ENCODE assay signal across 1 cellular context in genomic region chr7:2738110-2738509, GRCh38.
TF ChIP-seq lines count a peak whose summit lies in the region.

No MANE protein-coding gene starts in this region.

TF ChIP-seq in K562, 482 proteins besides CTCF, POLR2A, EP300 and RAD21 (continued from another document):
- no peak for TF ChIP-seq GMEB1 (CRISPR knock-in tag; IDR thresholded peaks at IDR 0.05)
- no peak for TF ChIP-seq MEF2A (IDR thresholded peaks at IDR 0.05; ENCODE audit: control insufficient read depth, low read depth, low read length)
- no peak for TF ChIP-seq SIRT6 (IDR thresholded peaks at IDR 0.05; ENCODE audit: low read depth, low read length)
- no peak for TF ChIP-seq KHSRP (IDR thresholded peaks at IDR 0.05)
- TF ChIP-seq NFE2 (IDR thresholded peaks at IDR 0.05; ENCODE audit: low read depth): no peak
- TF ChIP-seq ATF2 (CRISPR knock-in tag; IDR thresholded peaks at IDR 0.05): no peak
- TF ChIP-seq ZNF436 (CRISPR knock-in tag; IDR thresholded peaks at IDR 0.05): no peak
- no peak for TF ChIP-seq HMBOX1 (IDR thresholded peaks at IDR 0.05)
- TF ChIP-seq ZC3H11A (IDR thresholded peaks at IDR 0.05; ENCODE audit: low read depth, low read length): no peak
- TF ChIP-seq CCNT2 (IDR thresholded peaks at IDR 0.05; ENCODE audit: borderline replicate concordance, extremely low read depth, insufficient read length, low read depth, low read length): no peak
- TF ChIP-seq ZBTB7A (IDR thresholded peaks at IDR 0.05; ENCODE audit: borderline replicate concordance, control insufficient read depth, low read depth, low read length): no peak
